12 cellular contexts compared by ENCODE assay signal in the genomic region with DNA sequence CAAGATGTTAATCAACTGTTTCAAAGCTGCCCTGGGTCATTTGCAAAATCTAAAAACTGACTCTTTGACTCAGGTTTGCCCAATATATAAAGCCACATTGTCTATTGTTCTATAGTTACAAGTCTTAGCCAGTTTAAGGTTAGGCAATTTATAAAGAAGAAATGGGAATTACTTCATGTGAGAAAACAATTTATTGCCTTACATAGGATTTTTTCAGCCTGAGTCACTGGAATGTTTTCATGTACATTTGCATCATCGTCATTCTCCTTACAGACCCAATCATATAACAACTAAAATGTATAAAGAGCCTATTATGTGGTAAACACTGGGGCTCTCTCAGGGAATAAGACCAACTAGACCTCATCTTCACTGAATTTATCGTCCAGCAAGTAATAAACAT.
DNase-seq lines count a peak whose midpoint lies in the region; ATAC-seq and TF ChIP-seq lines count a peak whose summit lies in the region.
"Had no signal": no experiment of that assay in that cellular context is flagged by ENCODE, and none has a peak within 500 bp of the region (broad histone marks: within the 10 kb centered on the region; RNA-seq: fewer than 3 reads in every experiment).

No MANE protein-coding gene starts in this region.

- ATAC-seq in GM18519 (IDR thresholded peaks at IDR 0.05; ENCODE audit: low FRiP score, unreplicated experiment): no peak
- ATAC-seq in HG02981 (IDR thresholded peaks at IDR 0.05; ENCODE audit: unreplicated experiment): no peak
- ATAC-seq: right cardiac atrium had no signal

- peaks cover 17% of the 10 kb centered on the region for H3F3A ChIP-seq in SK-N-SH (replicated peaks; ENCODE audit: insufficient read depth)

- H3K27me3 Mint-ChIP-seq in activated naive CD4-positive, alpha-beta T cell treated with anti-CD3 and anti-CD28 coated beads for 36 hours (ENCODE audit: low read depth): no peaks in the 10 kb centered on the region
- H3K27me3 Mint-ChIP-seq: activated B cell treated with CpG ODN at 0.5 μM for 24 hours, B cell had no signal

- TF ChIP-seq CTCF in SK-N-SH (IDR thresholded peaks at IDR 0.05): no peak

- H3K36me3 ChIP-seq in SK-N-SH (replicated peaks in 1 of 2; ENCODE audit: control insufficient read depth in 1 of 2, insufficient read depth in 2 of 2, low read length in 1 of 2) (no peaks in the 10 kb centered on the region), subcutaneous abdominal adipose tissue (ENCODE audit: control insufficient read depth in 5 of 5, insufficient read depth in 5 of 5, low read length in 5 of 5) (no peaks in the 10 kb centered on the region)

- no peak overlapping the region for H3K4me3 Mint-ChIP-seq in activated naive CD4-positive, alpha-beta T cell treated with anti-CD3 and anti-CD28 coated beads for 36 hours
- H3K4me3 Mint-ChIP-seq: B cell had no signal

- H3K9ac ChIP-seq in SK-N-SH: no peak overlapping the region
- no peak overlapping the region for H3K9ac ChIP-seq in subcutaneous abdominal adipose tissue (ENCODE audit: low read length in 5 of 5)

- intact Hi-C loops in activated naive CD4-positive, alpha-beta T cell treated with anti-CD3 and anti-CD28 coated beads for 36 hours (cut with micrococcal nuclease): no loop called here

- no peak overlapping the region for H3K4me3 ChIP-seq in SK-N-SH (ENCODE audit: low read depth in 2 of 2, low read length in 1 of 2)
- no peak overlapping the region for H3K4me3 ChIP-seq in subcutaneous abdominal adipose tissue (ENCODE audit: low read depth in 1 of 5, low read length in 5 of 5)

- H2AFZ ChIP-seq in SK-N-SH (ENCODE audit: low read depth): no peak overlapping the region

- H3K79me2 ChIP-seq in SK-N-SH (ENCODE audit: insufficient read depth): no peaks in the 10 kb centered on the region

- TF ChIP-seq EP300 in SK-N-SH (IDR thresholded peaks at IDR 0.05; ENCODE audit: borderline replicate concordance in 1 of 2, low read depth in 1 of 2, low read length in 1 of 2): no peak

- no peaks in the 10 kb centered on the region for H3K4me1 ChIP-seq in SK-N-SH (ENCODE audit: control insufficient read depth in 1 of 2, insufficient read depth in 2 of 2, low read depth in 1 of 2, low read length in 1 of 2)
- peaks cover 0 to 31% (median 19%) of the 10 kb centered on the region in 5 donors for H3K4me1 ChIP-seq in subcutaneous abdominal adipose tissue (ENCODE audit: control insufficient read depth in 5 of 5, insufficient read depth in 5 of 5, low read length in 5 of 5)

- H3K4me1 Mint-ChIP-seq in activated naive CD4-positive, alpha-beta T cell treated with anti-CD3 and anti-CD28 coated beads for 36 hours (ENCODE audit: low read depth): peaks cover 37% of the 10 kb centered on the region

- H4K20me1 ChIP-seq in SK-N-SH (ENCODE audit: insufficient read depth): no peaks in the 10 kb centered on the region

- POLR2A ChIA-PET in SK-N-SH (lab: Yijun Ruan, JAX): no interaction called here

- H3K27ac ChIP-seq in SK-N-SH (ENCODE audit: low read depth in 2 of 2, low read length in 1 of 2): peak overlapping the region in 1 of 2 experiments; percentile 65; a peak in 2 of 4 replicates
- H3K27ac ChIP-seq in subcutaneous abdominal adipose tissue (ENCODE audit: low read depth, low read length): peak overlapping the region; percentile 28

- H3K27ac Mint-ChIP-seq in activated naive CD4-positive, alpha-beta T cell treated with anti-CD3 and anti-CD28 coated beads for 36 hours: peak overlapping the region; percentile 42
- H3K27ac Mint-ChIP-seq: activated B cell treated with CpG ODN at 0.5 μM for 24 hours, B cell had no signal

- no peak overlapping the region for H3K4me2 ChIP-seq in SK-N-SH

- CTCF ChIA-PET in activated naive CD4-positive, alpha-beta T cell treated with anti-CD3 and anti-CD28 coated beads for 36 hours (lab: Charles Lee): no interaction called here
- CTCF ChIA-PET in SK-N-SH (lab: Yijun Ruan, JAX): no interaction called here

- H3K27me3 ChIP-seq in SK-N-SH (ENCODE audit: insufficient read depth) (no peaks in the 10 kb centered on the region), subcutaneous abdominal adipose tissue (ENCODE audit: control insufficient read depth in 5 of 5, insufficient read depth in 4 of 5, low read length in 5 of 5) (no peaks in the 10 kb centered on the region)

- TF ChIP-seq RAD21 in SK-N-SH (IDR thresholded peaks at IDR 0.05; ENCODE audit: low read length): no peak

- H3K36me3 Mint-ChIP-seq in activated naive CD4-positive, alpha-beta T cell treated with anti-CD3 and anti-CD28 coated beads for 36 hours (ENCODE audit: low read depth): peaks cover 19% of the 10 kb centered on the region

- H3K9me3 ChIP-seq in SK-N-SH (no peaks in the 10 kb centered on the region), subcutaneous abdominal adipose tissue (ENCODE audit: control insufficient read depth in 5 of 5, low read length in 5 of 5) (peaks cover 0 to 8% (median 0%) of the 10 kb centered on the region in 5 donors)

- no peaks in the 10 kb centered on the region for H3K9me2 ChIP-seq in SK-N-SH

- 42% methylated on average over 2 of the region's 2 CpGs for WGBS in SK-N-SH (ENCODE audit: low lambda C conversion rate)

- H3K9me3 Mint-ChIP-seq in activated naive CD4-positive, alpha-beta T cell treated with anti-CD3 and anti-CD28 coated beads for 36 hours: peaks cover 31% of the 10 kb centered on the region

- DNase-seq in activated naive CD4-positive, alpha-beta T cell treated with anti-CD3 and anti-CD28 coated beads for 36 hours: no peak
- no peak for DNase-seq in activated naive CD4-positive, alpha-beta T cell treated with Interleukin-2 at 50 U/mL for 16 hours
- DNase-seq in SK-N-SH (no peak), fibroblast of gingiva (ENCODE audit: low read depth) (peak; percentile 93), NCI-H82 (lab: John Stamatoyannopoulos, UW) (no peak)
- DNase-seq: activated B cell treated with CpG ODN at 0.5 μM for 24 hours, NCI-H1694 treated with DMSO at 0.1 percent for 48 hours, right cardiac atrium had no signal

TF ChIP-seq in SK-N-SH, 30 proteins besides CTCF, POLR2A, EP300 and RAD21:
- 0 out of 2 replicates have a peak, but pooled peaks have one; percentile 6 for TF ChIP-seq JUND (IDR thresholded peaks at IDR 0.05)
- TF ChIP-seq, protein P1, sequence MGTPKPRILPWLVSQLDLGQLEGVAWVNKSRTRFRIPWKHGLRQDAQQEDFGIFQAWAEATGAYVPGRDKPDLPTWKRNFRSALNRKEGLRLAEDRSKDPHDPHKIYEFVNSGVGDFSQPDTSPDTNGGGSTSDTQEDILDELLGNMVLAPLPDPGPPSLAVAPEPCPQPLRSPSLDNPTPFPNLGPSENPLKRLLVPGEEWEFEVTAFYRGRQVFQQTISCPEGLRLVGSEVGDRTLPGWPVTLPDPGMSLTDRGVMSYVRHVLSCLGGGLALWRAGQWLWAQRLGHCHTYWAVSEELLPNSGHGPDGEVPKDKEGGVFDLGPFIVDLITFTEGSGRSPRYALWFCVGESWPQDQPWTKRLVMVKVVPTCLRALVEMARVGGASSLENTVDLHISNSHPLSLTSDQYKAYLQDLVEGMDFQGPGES (IDR thresholded peaks at IDR 0.05; ENCODE audit: low read depth, low read length): no peak
